ENCODE assay signal across 11 cellular contexts in the genomic region with DNA sequence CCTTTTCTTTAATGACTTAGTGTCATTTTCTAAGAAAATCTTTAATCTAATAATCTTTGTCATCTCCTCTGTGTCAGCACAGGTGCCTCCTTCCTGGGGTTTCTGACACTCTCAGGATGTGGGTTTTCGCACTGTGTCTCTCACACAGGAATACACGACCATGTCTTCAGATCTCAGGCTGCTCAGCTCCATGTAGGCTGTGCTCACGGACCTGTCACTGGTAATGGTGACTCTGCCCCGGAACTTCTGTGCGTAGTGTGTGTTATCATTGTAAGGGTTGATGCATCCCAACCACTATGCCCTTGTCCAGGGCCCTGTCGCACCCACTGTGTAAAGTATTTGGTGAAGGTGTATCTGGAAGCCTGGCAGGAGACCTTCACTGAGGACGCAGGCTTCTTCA.
DNase-seq lines count a peak whose midpoint lies in the region; TF ChIP-seq lines count a peak whose summit lies in the region.
"Had no signal": no experiment of that assay in that cellular context is flagged by ENCODE, and none has a peak within 500 bp of the region (broad histone marks: within the 10 kb centered on the region; RNA-seq: fewer than 3 reads in every experiment).

No MANE protein-coding gene starts in this region.

- peak overlapping the region; percentile 46 for H3K27ac Mint-ChIP-seq in activated naive CD4-positive, alpha-beta T cell treated with anti-CD3 and anti-CD28 coated beads, Interleukin-2, amount 50 U/mL, for 24 hours

- no peak overlapping the region for H2AFZ ChIP-seq in mesenchymal stem cell (ENCODE audit: low read depth, low read length)

- H2BK5ac ChIP-seq in mesenchymal stem cell (ENCODE audit: low read depth, low read length, poor library complexity, severe bottlenecking): no peak overlapping the region

- no peaks in the 10 kb centered on the region for H3K79me1 ChIP-seq in mesenchymal stem cell (replicated peaks; ENCODE audit: low read length, poor library complexity, severe bottlenecking)

- no peak overlapping the region for H3K23ac ChIP-seq in mesenchymal stem cell (ENCODE audit: low read length in 2 of 2)

- no peaks in the 10 kb centered on the region for H3K9me3 Mint-ChIP-seq in activated naive CD4-positive, alpha-beta T cell treated with anti-CD3 and anti-CD28 coated beads, Interleukin-2, amount 50 U/mL, for 24 hours

- TF ChIP-seq CTCF in DOHH2 (IDR thresholded peaks at IDR 0.05; ENCODE audit: low read depth, low read length, poor library complexity, severe bottlenecking): no peak
- TF ChIP-seq CTCF in sigmoid colon (IDR thresholded peaks at IDR 0.05): no peak
- no peak for TF ChIP-seq CTCF in GM10266 (IDR thresholded peaks at IDR 0.05; ENCODE audit: control insufficient read depth, insufficient read depth, low read depth, missing control alignments)

- peak overlapping the region; percentile 21; the same call in 1 of the 2 replicates for H3K4me2 ChIP-seq in DOHH2 (ENCODE audit: low read length)
- H3K4me2 ChIP-seq in mesenchymal stem cell (ENCODE audit: low read length, poor library complexity, severe bottlenecking): no peak overlapping the region

- no peak overlapping the region for H2BK15ac ChIP-seq in mesenchymal stem cell (ENCODE audit: low read depth, poor library complexity, severe bottlenecking)

- H2BK12ac ChIP-seq in mesenchymal stem cell (ENCODE audit: low read length in 2 of 2): no peak overlapping the region

- TF ChIP-seq POLR2A in sigmoid colon (IDR thresholded peaks at IDR 0.05): no peak

- H4K91ac ChIP-seq in mesenchymal stem cell (ENCODE audit: low read length): no peak overlapping the region

- no peaks in the 10 kb centered on the region for H3F3A ChIP-seq in DOHH2 (ENCODE audit: control insufficient read depth, insufficient read depth)

- no peak overlapping the region for H4K8ac ChIP-seq in mesenchymal stem cell (ENCODE audit: low read length)

- no peak overlapping the region for H3K4ac ChIP-seq in mesenchymal stem cell (ENCODE audit: low read depth in 1 of 2, low read length in 2 of 2)

- no peak overlapping the region for H2BK120ac ChIP-seq in mesenchymal stem cell (ENCODE audit: low read depth, low read length)

- H3K36me3 Mint-ChIP-seq in activated naive CD4-positive, alpha-beta T cell treated with anti-CD3 and anti-CD28 coated beads, Interleukin-2, amount 50 U/mL, for 24 hours: no peaks in the 10 kb centered on the region

- H3K9me2 ChIP-seq in DOHH2 (replicated peaks; ENCODE audit: control insufficient read depth, low read length): no peaks in the 10 kb centered on the region

- H3K18ac ChIP-seq in mesenchymal stem cell (ENCODE audit: low read depth in 1 of 2, low read length in 2 of 2): no peak overlapping the region

- H3K27me3 ChIP-seq in DOHH2 (ENCODE audit: control insufficient read depth, low read length): no peaks in the 10 kb centered on the region
- H3K27me3 ChIP-seq in sigmoid colon: peaks cover 0 to 3% (median 0%) of the 10 kb centered on the region in 3 donors
- no peaks in the 10 kb centered on the region for H3K27me3 ChIP-seq in mesenchymal stem cell (ENCODE audit: control insufficient read depth in 1 of 2, insufficient read depth in 1 of 2, low read length in 2 of 2)
- H3K27me3 ChIP-seq: SJSA1, tibial nerve had no signal

- TF ChIP-seq EP300 in sigmoid colon (IDR thresholded peaks at IDR 0.05): no peak

- H2AK5ac ChIP-seq in mesenchymal stem cell (ENCODE audit: low read length, severe bottlenecking): no peak overlapping the region

- no peak overlapping the region for H3K14ac ChIP-seq in mesenchymal stem cell (ENCODE audit: low read length in 2 of 2)

- DNase-seq in activated CD4-positive, alpha-beta T cell treated with anti-CD3 and anti-CD28 coated beads, Interleukin-2, amount 50 U/mL, for 48 hours: peak; percentile 35 to 46
- peak in 2 of 3 donors; percentile 14 to 34 for DNase-seq in stimulated activated CD4-positive, alpha-beta T cell treated with anti-CD3 and anti-CD28 coated beads, TNF-alpha, amount 100 ng/mL, for 1 hour (ENCODE audit: low read depth in 3 of 3, low spot score in 1 of 3)
- DNase-seq in DMS53 treated with DMSO at 0.1 percent for 48 hours (lab: John Stamatoyannopoulos, UW; ENCODE audit: unreplicated experiment) (no peak), sigmoid colon (no peak), GM10266 (ENCODE audit: extremely low spot score) (no peak), mesenchymal stem cell (no peak)
- DNase-seq: left cardiac atrium had no signal

- H4K20me1 ChIP-seq in DOHH2 (ENCODE audit: control insufficient read depth, insufficient read depth, low read depth, low read length): no peaks in the 10 kb centered on the region

- H3K9ac ChIP-seq in mesenchymal stem cell (ENCODE audit: low read length): no peak overlapping the region

- no peak overlapping the region for H3K4me3 ChIP-seq in DOHH2 (ENCODE audit: low read length)
- H3K4me3 ChIP-seq in sigmoid colon: no peak overlapping the region
- no peak overlapping the region for H3K4me3 ChIP-seq in mesenchymal stem cell (ENCODE audit: insufficient read depth in 1 of 2, low read depth in 1 of 2, low read length in 2 of 2)
- H3K4me3 ChIP-seq: SJSA1, tibial nerve had no signal

- H3K4me3 Mint-ChIP-seq in activated naive CD4-positive, alpha-beta T cell treated with anti-CD3 and anti-CD28 coated beads, Interleukin-2, amount 50 U/mL, for 24 hours: peak overlapping the region; percentile 6

- no peak overlapping the region for H3K27ac ChIP-seq in DOHH2 (ENCODE audit: low read depth, low read length)
- no peak overlapping the region for H3K27ac ChIP-seq in sigmoid colon
- H3K27ac ChIP-seq in mesenchymal stem cell (ENCODE audit: low read length, poor library complexity, severe bottlenecking): no peak overlapping the region
- H3K27ac ChIP-seq: SJSA1, tibial nerve had no signal

- peaks cover 77% of the 10 kb centered on the region for H3K4me1 Mint-ChIP-seq in activated naive CD4-positive, alpha-beta T cell treated with anti-CD3 and anti-CD28 coated beads, Interleukin-2, amount 50 U/mL, for 24 hours

- intact Hi-C loops in sigmoid colon (cut with DNase I): no loop called here

- H3K4me1 ChIP-seq in DOHH2 (ENCODE audit: control insufficient read depth, low read length): peaks cover 14% of the 10 kb centered on the region
- no peaks in the 10 kb centered on the region for H3K4me1 ChIP-seq in sigmoid colon
- H3K4me1 ChIP-seq in mesenchymal stem cell (ENCODE audit: control insufficient read depth, insufficient read depth, low read depth, low read length): no peaks in the 10 kb centered on the region
- H3K4me1 ChIP-seq: SJSA1, tibial nerve had no signal

- no peaks in the 10 kb centered on the region for H3K36me3 ChIP-seq in DOHH2 (ENCODE audit: control insufficient read depth, low read length)
- no peaks in the 10 kb centered on the region for H3K36me3 ChIP-seq in sigmoid colon
- no peaks in the 10 kb centered on the region for H3K36me3 ChIP-seq in mesenchymal stem cell (ENCODE audit: control insufficient read depth in 1 of 2, insufficient read depth in 2 of 2, low read depth in 1 of 2, low read length in 2 of 2)
- H3K36me3 ChIP-seq: SJSA1, tibial nerve had no signal

- WGBS in sigmoid colon, 2 donors: 36 to 53% methylated on average over 7 of the region's 7 CpGs
- WGBS in mesenchymal stem cell: 46% methylated on average over 5 of the region's 7 CpGs

- no peaks in the 10 kb centered on the region for H3K27me3 Mint-ChIP-seq in activated naive CD4-positive, alpha-beta T cell treated with anti-CD3 and anti-CD28 coated beads, Interleukin-2, amount 50 U/mL, for 24 hours

- H3K9me3 ChIP-seq in DOHH2 (ENCODE audit: control insufficient read depth, insufficient read depth, low read length) (peaks cover 2% of the 10 kb centered on the region; the same call in 1 of the 2 replicates), sigmoid colon (no peaks in the 10 kb centered on the region), mesenchymal stem cell (ENCODE audit: control insufficient read depth, low read length) (no peaks in the 10 kb centered on the region)
- H3K9me3 ChIP-seq: SJSA1, tibial nerve had no signal

- no peaks in the 10 kb centered on the region for H3K79me2 ChIP-seq in DOHH2 (ENCODE audit: control insufficient read depth, low read length)

Comparison
In these comparisons a context has a peak if more than half of its experiments do, and no peak if none do; other contexts are left out.
1. DNase-seq: peak in activated CD4-positive, alpha-beta T cell treated with anti-CD3 and anti-CD28 coated beads, Interleukin-2, amount 50 U/mL, for 48 hours (2 of 2) and stimulated activated CD4-positive, alpha-beta T cell treated with anti-CD3 and anti-CD28 coated beads, TNF-alpha, amount 100 ng/mL, for 1 hour (2 of 3); none in DMS53 treated with DMSO at 0.1 percent for 48 hours (single experiment), sigmoid colon (single experiment), GM10266 (single experiment) and mesenchymal stem cell (single experiment).